Comparison of ENCODE assay signal across 8 cellular contexts in genomic region chr7:108568801-108569380, GRCh38. TPM values are rescaled to one million over a fixed set of nuclear protein-coding genes. Genes with fewer than 3 reads are reported as not detected.
DNase-seq lines count a peak whose midpoint lies in the region; ATAC-seq and TF ChIP-seq lines count a peak whose summit lies in the region.

No MANE protein-coding gene starts in this region.

- peaks cover 5 to 38% of the 10 kb centered on the region in 2 donors for H3K36me3 ChIP-seq in ascending aorta
- H3K36me3 ChIP-seq in lung (ENCODE audit: control insufficient read depth in 2 of 2, insufficient read depth in 2 of 2, low read length in 2 of 2): peaks cover 0 to 6% of the 10 kb centered on the region in 2 donors
- H3K36me3 ChIP-seq in vagina: peaks cover 3 to 23% of the 10 kb centered on the region in 2 donors

- DNase-seq in AG04449 (ENCODE audit: low read depth, low spot score) (no peak), ascending aorta (ENCODE audit: low spot score in 2 of 2) (no peak), lung (ENCODE audit: low spot score) (no peak), vagina (ENCODE audit: extremely low spot score in 2 of 2) (no peak), omental fat pad (ENCODE audit: low spot score) (no peak)

- intact Hi-C loops in ascending aorta (cut with DNase I) (loop anchor here (1.0 to 5.0 kb wide), 2 partner anchors 43 to 972 kb away; partner anchors contain the start of gene PNPLA8), vagina (cut with DNase I) (loop anchor here (2.0 kb wide), 1 partner anchor 42 kb away; the partner anchor contains the start of gene PNPLA8)

- TF ChIP-seq RAD21 in Ishikawa (IDR thresholded peaks at IDR 0.05; ENCODE audit: low read depth): no peak

- POLR2A ChIA-PET in AG04449 (lab: Yijun Ruan, JAX): interaction anchor here (1.8 to 2.2 kb wide), 2 partner anchors 8 to 43 kb away, joined by 6 to 11 read pairs; partner anchors contain the start of gene PNPLA8

- no peak for ATAC-seq in lung (ENCODE audit: insufficient read depth, low FRiP score)
- ATAC-seq in omental fat pad (ENCODE audit: low FRiP score): no peak
- ATAC-seq in GM18867 (IDR thresholded peaks at IDR 0.05; ENCODE audit: unreplicated experiment): no peak
- no peak for ATAC-seq in esophagus mucosa

- CTCF ChIA-PET in AG04449 (lab: Yijun Ruan, JAX): interaction anchor here (0.5 kb wide), 1 partner anchor 32 kb away, joined by 3 read pairs; no protein-coding TSS in a partner anchor

- H3K27ac ChIP-seq in ascending aorta (peak overlapping the region; percentile 98), lung (ENCODE audit: low read depth in 1 of 2, low read length in 1 of 2) (peak overlapping the region; percentile 93 to 98), vagina (peak overlapping the region; percentile 97)

- no peak for TF ChIP-seq POLR2A in vagina (IDR thresholded peaks at IDR 0.05)

- 11 to 13% methylated on average over 24 of the region's 24 CpGs for WGBS in lung, 2 donors

- no peaks in the 10 kb centered on the region for H3K27me3 ChIP-seq in ascending aorta
- H3K27me3 ChIP-seq in lung (ENCODE audit: control insufficient read depth, insufficient read depth): no peaks in the 10 kb centered on the region
- no peaks in the 10 kb centered on the region for H3K27me3 ChIP-seq in vagina

- H3K4me1 ChIP-seq in ascending aorta: peaks cover 4 to 11% of the 10 kb centered on the region in 2 donors
- H3K4me1 ChIP-seq in lung (ENCODE audit: control insufficient read depth in 2 of 2, insufficient read depth in 2 of 2, low read length in 2 of 2): peaks cover 2 to 10% of the 10 kb centered on the region in 2 donors
- peaks cover 29% of the 10 kb centered on the region for H3K4me1 ChIP-seq in vagina

- TF ChIP-seq EP300 in Ishikawa (IDR thresholded peaks at IDR 0.05; ENCODE audit: borderline replicate concordance): no peak

- no peak for TF ChIP-seq CTCF in AG04449 (IDR thresholded peaks at IDR 0.05; ENCODE audit: insufficient read depth, low read length, missing control alignments)
- no peak for TF ChIP-seq CTCF in ascending aorta (IDR thresholded peaks at IDR 0.05)
- TF ChIP-seq CTCF in lung (IDR thresholded peaks at IDR 0.05; ENCODE audit: control extremely low read depth, extremely low read depth): no peak
- no peak for TF ChIP-seq CTCF in vagina (IDR thresholded peaks at IDR 0.05)
- TF ChIP-seq CTCF in omental fat pad (IDR thresholded peaks at IDR 0.05): no peak

- peak overlapping the region; percentile 89 for H3K4me3 ChIP-seq in AG04449 (ENCODE audit: low read depth, low read length)
- H3K4me3 ChIP-seq in ascending aorta: peak overlapping the region; percentile 77 to 87
- peak overlapping the region; percentile 77 for H3K4me3 ChIP-seq in lung
- H3K4me3 ChIP-seq in vagina: peak overlapping the region; percentile 85 to 94

- H3K9me3 ChIP-seq in ascending aorta (peaks cover 0 to 14% of the 10 kb centered on the region in 2 donors), lung (ENCODE audit: control insufficient read depth in 2 of 2, insufficient read depth in 1 of 2, low read length in 1 of 2) (no peaks in the 10 kb centered on the region), vagina (no peaks in the 10 kb centered on the region)

TF ChIP-seq in Ishikawa, 13 proteins besides CTCF, POLR2A, EP300 and RAD21:
- no peak for TF ChIP-seq NFIC (IDR thresholded peaks at IDR 0.05)
- peak; percentile 63; the same call in 1 of the 2 replicates for TF ChIP-seq USF1 (IDR thresholded peaks at IDR 0.05)

RNA-seq across cellular contexts. Expression of gene THAP5, which starts 0.6 kb away (rescaled TPM):
- 18.1 TPM for total RNA-seq in ascending aorta
- 10 to 100 TPM; 23.9 to 41.3 TPM for total RNA-seq in lung
- polyA plus RNA-seq in lung: 10 to 100 TPM in 1 of 2 donors, 1 to 10 TPM in 1; 8.5 to 10.4 TPM
- total RNA-seq in vagina: 14.5 TPM
- 10 to 100 TPM; 12.6 to 24.7 (median 15.7) TPM for total RNA-seq in omental fat pad
- total RNA-seq in esophagus mucosa: 10.4 TPM

RNA-seq across cellular contexts. Expression of gene DNAJB9, which starts 0.8 kb away (rescaled TPM):
- 7.5 TPM for total RNA-seq in ascending aorta
- total RNA-seq in lung: 10 to 100 TPM; 24.8 to 40.0 TPM
- polyA plus RNA-seq in lung: 10 to 100 TPM; 11.4 to 31.3 TPM
- total RNA-seq in vagina: 28.7 TPM
- total RNA-seq in omental fat pad: 100 to 1,000 TPM in 1 of 4 donors, 10 to 100 TPM in 3; 28.5 to 136 (median 56.6) TPM
- 4.9 TPM for total RNA-seq in esophagus mucosa

RNA-seq across cellular contexts. Expression of gene PNPLA8, which starts 43.0 kb away (rescaled TPM):
- total RNA-seq in ascending aorta (4.4 TPM), lung (10 to 100 TPM; 24.6 to 49.7 TPM), vagina (18.7 TPM), omental fat pad (10 to 100 TPM; 38.8 to 80.6 (median 60.4) TPM), esophagus mucosa (19.7 TPM)
- 10 to 100 TPM; 14.2 to 26.3 TPM for polyA plus RNA-seq in lung
